26 cellular contexts compared by ENCODE assay signal in genomic region chr11:70703141-70704052, GRCh38.
DNase-seq lines count a peak whose midpoint lies in the region; ATAC-seq lines count a peak whose summit lies in the region.
"Had no signal": no experiment of that assay in that cellular context is flagged by ENCODE, and none has a peak within 500 bp of the region (broad histone marks: within the 10 kb centered on the region; RNA-seq: fewer than 3 reads in every experiment).

No MANE protein-coding gene starts in this region.

- DNase-seq in NCI-H748 (lab: John Stamatoyannopoulos, UW; ENCODE audit: unreplicated experiment) = peak; percentile 32
- DNase-seq in NCI-H748 treated with DMSO at 0.1 percent for 48 hours (lab: John Stamatoyannopoulos, UW) = no peak
- DNase-seq in NCI-H2196 (lab: John Stamatoyannopoulos, UW; ENCODE audit: unreplicated experiment) = peak; percentile 51
- peak; percentile 43 for DNase-seq in iPS-NIHi7 (ENCODE audit: extremely low spot score)
- DNase-seq in posterior vena cava (ENCODE audit: low spot score) = peak; percentile 66
- no peak for DNase-seq in NCI-H2227 (lab: John Stamatoyannopoulos, UW; ENCODE audit: unreplicated experiment)
- no peak for DNase-seq in NCI-H1930 (lab: John Stamatoyannopoulos, UW)
- DNase-seq: activated CD4-positive, CD25-positive, alpha-beta regulatory T cell treated with anti-CD3 and anti-CD28 coated beads, Interleukin-2, amount 50 U/mL, for 72 hours; activated CD8-positive, alpha-beta memory T cell treated with anti-CD3 and anti-CD28 coated beads for 24 hours; activated gamma-delta T cell treated with Interleukin-2 at 50 U/mL for 16 hours; activated T-cell treated with anti-CD3 and anti-CD28 coated beads, Interleukin-2, amount 50 U/mL, for 1 hour; CD8-positive, alpha-beta T cell; DMS53; effector CD4-positive, alpha-beta T cell; head of caudate nucleus; Kasumi-1; MV-4-11; natural killer cell; NCI-H187 treated with DMSO at 0.1 percent for 48 hours; NCI-H446; NK-92 treated with Interleukin-12 subunit alpha and Interleukin-12 subunit beta, amount 100 ng/mL, for 24 hours; stimulated activated CD8-positive, alpha-beta memory T cell treated with anti-CD3 and anti-CD28 coated beads, Interleukin-4, amount 100 ng/mL, for 48 hours; T-cell; upper lobe of left lung had no signal

- intact Hi-C loops in posterior vena cava (cut with DNase I) = no loop called here

- no peak for ATAC-seq in HG03139 (IDR thresholded peaks at IDR 0.05; ENCODE audit: unreplicated experiment)
- ATAC-seq: CD8-positive, alpha-beta T cell; left lobe of liver; natural killer cell had no signal

Comparison
In these comparisons a context has a peak if more than half of its experiments do, and no peak if none do; other contexts are left out.
1. DNase-seq: peak in NCI-H748 (single experiment), NCI-H2196 (single experiment), iPS-NIHi7 (single experiment) and posterior vena cava (single experiment); none in NCI-H748 treated with DMSO at 0.1 percent for 48 hours (single experiment), NCI-H2227 (single experiment) and NCI-H1930 (0 of 2).